In the genomic region with DNA sequence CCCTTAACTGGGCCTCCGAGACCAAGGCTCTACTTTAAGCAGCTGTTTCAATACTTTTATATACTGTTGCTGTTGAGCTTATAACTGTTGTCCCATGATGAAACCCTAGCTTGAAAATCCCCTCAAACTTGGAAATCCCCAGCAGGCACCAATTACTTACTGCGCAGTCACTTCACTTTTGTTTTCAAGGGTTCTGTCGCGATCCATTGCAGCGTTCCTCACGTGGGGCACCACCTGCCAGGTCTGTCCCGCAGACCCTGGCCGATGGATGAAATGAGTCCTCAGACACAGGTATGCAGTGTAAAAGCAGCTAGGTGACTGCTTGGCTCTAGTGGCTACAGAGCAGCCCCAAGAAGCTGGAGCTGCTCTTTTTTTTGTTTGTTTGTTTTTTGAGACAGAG, we compare ENCODE assay signal across 16 cellular contexts. TPM values are rescaled to one million over a fixed set of nuclear protein-coding genes. Genes with fewer than 3 reads are reported as not detected.
DNase-seq lines count a peak whose midpoint lies in the region; ATAC-seq and TF ChIP-seq lines count a peak whose summit lies in the region.
"Not testable (repeated sequence)": the region's sequence is repeated elsewhere in the genome, so short reads cannot be mapped to it uniquely, and the experiment has no call there.
"Had no signal": no experiment of that assay in that cellular context is flagged by ENCODE, and none has a peak within 500 bp of the region (broad histone marks: within the 10 kb centered on the region; RNA-seq: fewer than 3 reads in every experiment).

No MANE protein-coding gene starts in this region.

- CTCF ChIA-PET in activated CD4-positive, alpha-beta memory T cell treated with anti-CD3 and anti-CD28 coated beads for 36 hours (lab: Charles Lee): interaction anchor here (0.9 to 1.3 kb wide), 3 partner anchors 32 to 98 kb away, joined by 3 to 6 read pairs (median 4); no protein-coding TSS in a partner anchor
- CTCF ChIA-PET in activated naive CD4-positive, alpha-beta T cell treated with anti-CD3 and anti-CD28 coated beads for 36 hours (lab: Charles Lee): interaction anchor here (0.6 kb wide), 1 partner anchor 239 kb away, joined by 3 read pairs; no protein-coding TSS in a partner anchor

- H3K4me1 ChIP-seq in MM.1S (ENCODE audit: low read length): not testable (repeated sequence)

- not testable (repeated sequence) for TF ChIP-seq CTCF in GM12865 (IDR thresholded peaks at IDR 0.05; ENCODE audit: insufficient read depth, low read depth, low read length, missing control alignments); MM.1S (IDR thresholded peaks at IDR 0.05; ENCODE audit: low read length)

- not testable (repeated sequence) for H3K9me3 Mint-ChIP-seq in activated CD4-positive, alpha-beta memory T cell treated with anti-CD3 and anti-CD28 coated beads for 36 hours; activated naive CD4-positive, alpha-beta T cell treated with anti-CD3 and anti-CD28 coated beads for 36 hours; memory B cell; stimulated activated memory B cell treated with anti-CD40 and anti-IgM and Interleukin-4, amounts not matched to agents 10 μg/mL and 1 μg/mL and 100 μg/mL, for 72 hours

- DNase-seq in GM12865 (ENCODE audit: low read depth) (peak; percentile 79), MM.1S (peak; percentile 49), memory B cell (ENCODE audit: low spot score in 2 of 2) (peak in 1 of 2 donors; percentile 16)
- not testable (repeated sequence) for DNase-seq in T-helper 17 cell
- DNase-seq in activated CD4-positive, alpha-beta memory T cell treated with anti-CD3 and anti-CD28 coated beads for 36 hours: peak; percentile 60
- DNase-seq in activated naive CD4-positive, alpha-beta T cell treated with anti-CD3 and anti-CD28 coated beads for 36 hours: peak; percentile 45

- not testable (repeated sequence) for H3K4me2 ChIP-seq in MM.1S (ENCODE audit: low read depth, low read length)

- not testable (repeated sequence) for H3K4me1 Mint-ChIP-seq in T-helper 17 cell; activated CD4-positive, alpha-beta memory T cell treated with anti-CD3 and anti-CD28 coated beads for 36 hours (ENCODE audit: low read depth); activated naive CD4-positive, alpha-beta T cell treated with anti-CD3 and anti-CD28 coated beads for 36 hours (ENCODE audit: low read depth); memory B cell
- H3K4me1 Mint-ChIP-seq in stimulated activated memory B cell treated with anti-CD40 and anti-IgM and Interleukin-4, amounts not matched to agents 10 μg/mL and 1 μg/mL and 100 μg/mL, for 72 hours: peaks cover 18% of the 10 kb centered on the region

- not testable (repeated sequence) for H3K9me2 ChIP-seq in MM.1S (replicated peaks; ENCODE audit: insufficient read depth, low read length)

- not testable (repeated sequence) for H3K36me3 ChIP-seq in MM.1S (replicated peaks; ENCODE audit: insufficient read depth, low read length)

- peak overlapping the region; percentile 49 for H3K4me3 Mint-ChIP-seq in T-helper 17 cell
- peak overlapping the region; percentile 14 for H3K4me3 Mint-ChIP-seq in activated CD4-positive, alpha-beta memory T cell treated with anti-CD3 and anti-CD28 coated beads for 36 hours
- not testable (repeated sequence) for H3K4me3 Mint-ChIP-seq in activated naive CD4-positive, alpha-beta T cell treated with anti-CD3 and anti-CD28 coated beads for 36 hours
- H3K4me3 Mint-ChIP-seq in memory B cell: peak overlapping the region; percentile 19
- H3K4me3 Mint-ChIP-seq in stimulated activated memory B cell treated with anti-CD40 and anti-IgM and Interleukin-4, amounts not matched to agents 10 μg/mL and 1 μg/mL and 100 μg/mL, for 72 hours: peak overlapping the region; percentile 58

- not testable (repeated sequence) for H3K27ac Mint-ChIP-seq in T-helper 17 cell; activated naive CD4-positive, alpha-beta T cell treated with anti-CD3 and anti-CD28 coated beads for 36 hours
- H3K27ac Mint-ChIP-seq in activated CD4-positive, alpha-beta memory T cell treated with anti-CD3 and anti-CD28 coated beads for 36 hours: peak overlapping the region; percentile 67
- H3K27ac Mint-ChIP-seq in memory B cell: peak overlapping the region; percentile 85
- H3K27ac Mint-ChIP-seq in stimulated activated memory B cell treated with anti-CD40 and anti-IgM and Interleukin-4, amounts not matched to agents 10 μg/mL and 1 μg/mL and 100 μg/mL, for 72 hours: peak overlapping the region; percentile 53

- not testable (repeated sequence) for H4K20me1 ChIP-seq in MM.1S (ENCODE audit: insufficient read depth, low read length)

- not testable (repeated sequence) for H3K27me3 Mint-ChIP-seq in T-helper 17 cell; activated CD4-positive, alpha-beta memory T cell treated with anti-CD3 and anti-CD28 coated beads for 36 hours; activated naive CD4-positive, alpha-beta T cell treated with anti-CD3 and anti-CD28 coated beads for 36 hours (ENCODE audit: low read depth); memory B cell; stimulated activated memory B cell treated with anti-CD40 and anti-IgM and Interleukin-4, amounts not matched to agents 10 μg/mL and 1 μg/mL and 100 μg/mL, for 72 hours

- H3K9ac ChIP-seq in MM.1S (ENCODE audit: low read length): not testable (repeated sequence)

- intact Hi-C loops in activated CD4-positive, alpha-beta memory T cell treated with anti-CD3 and anti-CD28 coated beads for 36 hours (cut with micrococcal nuclease); activated naive CD4-positive, alpha-beta T cell treated with anti-CD3 and anti-CD28 coated beads for 36 hours (cut with micrococcal nuclease): not testable (repeated sequence)

- not testable (repeated sequence) for H3K36me3 Mint-ChIP-seq in T-helper 17 cell (ENCODE audit: low read depth); activated CD4-positive, alpha-beta memory T cell treated with anti-CD3 and anti-CD28 coated beads for 36 hours; activated naive CD4-positive, alpha-beta T cell treated with anti-CD3 and anti-CD28 coated beads for 36 hours (ENCODE audit: low read depth); memory B cell; stimulated activated memory B cell treated with anti-CD40 and anti-IgM and Interleukin-4, amounts not matched to agents 10 μg/mL and 1 μg/mL and 100 μg/mL, for 72 hours

- not testable (repeated sequence) for H2AFZ ChIP-seq in MM.1S (ENCODE audit: low read length)

- peak overlapping the region; percentile 38; the same call in 1 of the 2 replicates for H3K27ac ChIP-seq in MM.1S (ENCODE audit: low read length)

- not testable (repeated sequence) for H3K79me2 ChIP-seq in MM.1S (ENCODE audit: low read length)

- H3K27me3 ChIP-seq in MM.1S (replicated peaks; ENCODE audit: insufficient read depth, low read length): not testable (repeated sequence)

- POLR2A ChIA-PET in activated CD4-positive, alpha-beta memory T cell treated with anti-CD3 and anti-CD28 coated beads for 36 hours (lab: Charles Lee): not testable (repeated sequence)

- ATAC-seq in T-helper 17 cell (peak; percentile 54), memory B cell (ENCODE audit: low read depth) (peak; percentile 89)
- ATAC-seq in stimulated activated memory B cell treated with anti-CD40 and anti-IgM and Interleukin-4, amounts not matched to agents 10 μg/mL and 1 μg/mL and 100 μg/mL, for 72 hours: not testable (repeated sequence)

- not testable (repeated sequence) for H3F3A ChIP-seq in MM.1S (ENCODE audit: insufficient read depth, low read length)

- H3K9me3 ChIP-seq in MM.1S (replicated peaks; ENCODE audit: insufficient read depth, low read length); T-helper 17 cell (ENCODE audit: control insufficient read depth, low read length, poor library complexity, severe bottlenecking): not testable (repeated sequence)

- not testable (repeated sequence) for H3K4me3 ChIP-seq in GM12865 (ENCODE audit: low read depth, low read length); MM.1S (ENCODE audit: low read length)

RNA-seq across cellular contexts. Expression of a gene that starts 33.9 kb away (rescaled TPM):
- not detected for total RNA-seq in T-helper 17 cell
- not detected for total RNA-seq in activated CD4-positive, alpha-beta memory T cell treated with anti-CD3 and anti-CD28 coated beads for 36 hours
- not detected for total RNA-seq in activated naive CD4-positive, alpha-beta T cell treated with anti-CD3 and anti-CD28 coated beads for 36 hours
- total RNA-seq: A673; Calu3; CD8-positive, alpha-beta memory T cell; HepG2; HT1080; K562; MCF 10A; Right ventricle myocardium superior; SK-MEL-5 had no signal
